Comparison of ENCODE assay signal across 13 cellular contexts in genomic region chr5:76607353-76607871, GRCh38. TPM values are rescaled to one million over a fixed set of nuclear protein-coding genes. Genes with fewer than 3 reads are reported as not detected.
DNase-seq lines count a peak whose midpoint lies in the region; ATAC-seq, FAIRE-seq and TF ChIP-seq lines count a peak whose summit lies in the region.
"Had no signal": no experiment of that assay in that cellular context is flagged by ENCODE, and none has a peak within 500 bp of the region (broad histone marks: within the 10 kb centered on the region; RNA-seq: fewer than 3 reads in every experiment).

No MANE protein-coding gene starts in this region.

- TF ChIP-seq POLR2A in GM12892 (IDR thresholded peaks at IDR 0.05; ENCODE audit: low read depth, low read length) = no peak

- peaks cover 17% of the 10 kb centered on the region for H3K4me1 Mint-ChIP-seq in nephron progenitor cell

- H3K36me3 ChIP-seq in HUES48 (ENCODE audit: control insufficient read depth, insufficient read depth, low read length) = no peaks in the 10 kb centered on the region; the same call in 1 of the 2 replicates

- H3K4me3 ChIP-seq in HUES48 (ENCODE audit: low read depth, low read length) (no peak overlapping the region; the same call in 1 of the 2 replicates), coronary artery (peak overlapping the region; percentile 26)
- H3K4me3 ChIP-seq: psoas muscle had no signal

- no peak for ATAC-seq in HG03469 (IDR thresholded peaks at IDR 0.05; ENCODE audit: unreplicated experiment)
- ATAC-seq: psoas muscle had no signal

- peak overlapping the region; percentile 87 for H3K27ac Mint-ChIP-seq in nephron progenitor cell

- TF ChIP-seq CTCF in coronary artery (IDR thresholded peaks at IDR 0.05) = no peak
- TF ChIP-seq CTCF in nephron progenitor cell (IDR thresholded peaks at IDR 0.05) = no peak

- no peaks in the 10 kb centered on the region for H3K27me3 ChIP-seq in HUES48 (ENCODE audit: control insufficient read depth, insufficient read depth, low read length)

- H3K9ac ChIP-seq in HUES48 (ENCODE audit: low read depth, low read length) = no peak overlapping the region; the same call in 1 of the 2 replicates

- peaks cover 41% of the 10 kb centered on the region for H3K36me3 Mint-ChIP-seq in nephron progenitor cell (ENCODE audit: low read depth)

- peaks cover 13% of the 10 kb centered on the region; the same call in 1 of the 2 replicates for H3K4me1 ChIP-seq in HUES48 (ENCODE audit: control insufficient read depth, insufficient read depth, low read length)
- H3K4me1 ChIP-seq: psoas muscle had no signal

- H3K9me3 ChIP-seq in HUES48 (ENCODE audit: control insufficient read depth, insufficient read depth, low read length) = no peaks in the 10 kb centered on the region
- H3K9me3 ChIP-seq: psoas muscle had no signal

- no peaks in the 10 kb centered on the region for H3K27me3 Mint-ChIP-seq in nephron progenitor cell (ENCODE audit: low read depth, poor library complexity)

- FAIRE-seq in GM12892 (lab: Jason Lieb, UNC) = peak; percentile 87
- FAIRE-seq: kidney, urothelium cell line had no signal

- no peak overlapping the region for H3K4me3 Mint-ChIP-seq in nephron progenitor cell

- DNase-seq in GM12892 (ENCODE audit: insufficient read length) (no peak), coronary artery (ENCODE audit: low spot score) (no peak), nephron progenitor cell (peak; percentile 6), NCI-H128 (lab: John Stamatoyannopoulos, UW; ENCODE audit: unreplicated experiment) (no peak), RPMI8226 (no peak)
- DNase-seq: DMS79 treated with DMSO at 0.1 percent for 48 hours, H7, kidney, NCI-H1417 treated with DMSO at 0.1 percent for 48 hours, psoas muscle had no signal

- H3K27ac ChIP-seq in HUES48 (ENCODE audit: low read depth, low read length) = peak overlapping the region; percentile 15
- H3K27ac ChIP-seq in coronary artery = no peak overlapping the region
- H3K27ac ChIP-seq: psoas muscle had no signal

- no peaks in the 10 kb centered on the region for H3K9me3 Mint-ChIP-seq in nephron progenitor cell

RNA-seq across cellular contexts. Expression of gene F2RL2, which starts 15.8 kb away (rescaled TPM):
- polyA plus RNA-seq in GM12892 (2012; ENCODE audit: missing spikeins) = 0.23 TPM
- polyA plus RNA-seq: psoas muscle had no signal
